In the genomic region with DNA sequence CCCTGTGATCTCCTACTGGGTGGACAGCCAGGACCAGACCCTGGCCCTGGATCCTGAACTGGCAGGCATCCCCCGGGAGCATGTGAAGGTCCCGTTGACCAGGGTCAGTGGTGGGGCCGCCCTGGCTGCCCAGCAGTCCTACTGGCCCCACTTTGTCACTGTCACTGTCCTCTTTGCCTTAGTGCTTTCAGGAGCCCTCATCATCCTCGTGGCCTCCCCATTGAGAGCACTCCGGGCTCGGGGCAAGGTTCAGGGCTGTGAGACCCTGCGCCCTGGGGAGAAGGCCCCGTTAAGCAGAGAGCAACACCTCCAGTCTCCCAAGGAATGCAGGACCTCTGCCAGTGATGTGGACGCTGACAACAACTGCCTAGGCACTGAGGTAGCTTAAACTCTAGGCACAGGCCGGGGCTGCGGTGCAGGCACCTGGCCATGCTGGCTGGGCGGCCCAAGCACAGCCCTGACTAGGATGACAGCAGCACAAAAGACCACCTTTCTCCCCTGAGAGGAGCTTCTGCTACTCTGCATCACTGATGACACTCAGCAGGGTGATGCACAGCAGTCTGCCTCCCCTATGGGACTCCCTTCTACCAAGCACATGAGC, we compare ENCODE assay signal across 11 cellular contexts.
"Had no signal": no experiment of that assay in that cellular context is flagged by ENCODE, and none has a peak within 500 bp of the region (broad histone marks: within the 10 kb centered on the region; RNA-seq: fewer than 3 reads in every experiment).

No MANE protein-coding gene starts in this region.

- H3K27me3 ChIP-seq: ascending aorta had no signal

- H3K27ac ChIP-seq: ascending aorta, prostate gland had no signal

- H3K36me3 ChIP-seq: ascending aorta had no signal

- H3K4me1 ChIP-seq: ascending aorta, prostate gland had no signal

- H3K4me3 ChIP-seq: ascending aorta, prostate gland had no signal

- H3K4me3 Mint-ChIP-seq: activated CD4-positive, alpha-beta memory T cell treated with anti-CD3 and anti-CD28 coated beads for 36 hours had no signal

- H3K9me3 Mint-ChIP-seq: activated CD4-positive, alpha-beta memory T cell treated with anti-CD3 and anti-CD28 coated beads for 36 hours had no signal

- ATAC-seq: left ventricle myocardium superior, sciatic nerve had no signal

- H3K9me3 ChIP-seq: ascending aorta, prostate gland had no signal

- H3K27ac Mint-ChIP-seq: activated CD4-positive, alpha-beta memory T cell treated with anti-CD3 and anti-CD28 coated beads for 36 hours had no signal

- DNase-seq: activated CD4-positive, alpha-beta memory T cell treated with anti-CD3 and anti-CD28 coated beads for 36 hours; activated CD4-positive, CD25-positive, alpha-beta regulatory T cell treated with anti-CD3 and anti-CD28 coated beads, Interleukin-2, amount 50 U/mL, for 72 hours; activated gamma-delta T cell treated with Interleukin-2 at 50 U/mL for 16 hours; activated T-cell treated with anti-CD3 and anti-CD28 coated beads, Interleukin-2, amount 50 U/mL, for 48 hours; kidney; left ventricle myocardium superior; stimulated activated CD4-positive, alpha-beta T cell treated with anti-CD3 and anti-CD28 coated beads, Interleukin-2, amount 100 ng/mL, for 24 hours; stimulated activated naive CD4-positive, alpha-beta T cell treated with Interleukin-2 at 50 U/mL for 16 hours had no signal
